ENCODE assay signal across 11 cellular contexts in the genomic region with DNA sequence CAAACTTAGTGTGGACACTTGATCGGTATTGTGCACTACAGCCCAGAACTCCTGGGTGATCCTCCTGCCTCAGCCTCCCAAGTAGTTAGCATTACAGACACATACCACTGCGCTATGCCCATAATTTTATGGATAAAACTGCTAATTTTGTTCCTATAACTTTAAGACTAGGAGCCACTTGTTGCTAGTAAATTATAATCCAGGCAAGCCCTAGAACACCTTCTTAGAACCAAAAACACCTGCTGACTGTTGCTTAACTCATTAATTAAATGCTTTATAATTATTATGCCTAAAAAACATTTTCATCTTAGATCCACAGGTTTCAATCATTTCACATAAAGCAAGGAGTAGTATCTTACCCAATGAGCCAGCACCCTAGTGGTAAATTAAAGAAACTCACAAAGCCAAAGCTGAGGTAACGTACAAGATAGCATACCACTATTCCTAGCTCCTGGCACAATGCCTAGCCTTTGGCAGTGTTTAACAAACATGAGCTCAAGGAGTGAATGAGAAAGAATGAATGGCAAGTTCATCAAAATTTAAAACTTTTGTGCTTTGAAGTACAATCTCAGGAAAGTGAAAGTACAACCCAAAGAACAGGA. TPM values are rescaled to one million over a fixed set of nuclear protein-coding genes. Genes with fewer than 3 reads are reported as not detected.
DNase-seq lines count a peak whose midpoint lies in the region; ATAC-seq and TF ChIP-seq lines count a peak whose summit lies in the region.
"Had no signal": no experiment of that assay in that cellular context is flagged by ENCODE, and none has a peak within 500 bp of the region (broad histone marks: within the 10 kb centered on the region; RNA-seq: fewer than 3 reads in every experiment).

No MANE protein-coding gene starts in this region.

- ATAC-seq in activated T-cell treated with anti-CD3 and anti-CD28 coated beads, Interleukin-2, amount 50 U/mL, for 72 hours (replicated peaks in 1 of 2), result no peak
- ATAC-seq in PC-3 (peak; percentile 62), GM21423 (IDR thresholded peaks at IDR 0.05; ENCODE audit: unreplicated experiment) (no peak), HG02981 (IDR thresholded peaks at IDR 0.05; ENCODE audit: unreplicated experiment) (no peak)

- no peak for TF ChIP-seq POLR2A in stomach (IDR thresholded peaks at IDR 0.05)

- CTCF ChIA-PET in PC-3 (lab: Charles Lee), result no interaction called here

- H2AFZ ChIP-seq in PC-3 (ENCODE audit: low read length), result no peak overlapping the region

- peaks cover 2 to 14% of the 10 kb centered on the region in 2 donors for H3K36me3 Mint-ChIP-seq in activated T-cell treated with anti-CD3 and anti-CD28 coated beads, Interleukin-2, amount 50 U/mL, for 72 hours (ENCODE audit: insufficient read depth in 2 of 2)
- peaks cover 84% of the 10 kb centered on the region for H3K36me3 Mint-ChIP-seq in activated T-cell treated with anti-CD3 and anti-CD28 coated beads, Interleukin-2, amount 50 U/mL, for 24 hours (ENCODE audit: low read depth)

- no peaks in the 10 kb centered on the region for H3K27me3 Mint-ChIP-seq in activated T-cell treated with anti-CD3 and anti-CD28 coated beads, Interleukin-2, amount 50 U/mL, for 72 hours (ENCODE audit: low read depth)
- no peaks in the 10 kb centered on the region for H3K27me3 Mint-ChIP-seq in activated T-cell treated with anti-CD3 and anti-CD28 coated beads, Interleukin-2, amount 50 U/mL, for 24 hours
- H3K27me3 Mint-ChIP-seq: CD4-positive, CD25-positive, alpha-beta regulatory T cell had no signal

- TF ChIP-seq CTCF in PC-3 (conservative IDR thresholded peaks at IDR 0.05; ENCODE audit: low read depth, low read length) (peak; percentile 35; the same call in 1 of the 2 replicates), fibroblast of mammary gland (conservative IDR thresholded peaks at IDR 0.05; ENCODE audit: control insufficient read depth, insufficient read depth, low read depth, low read length) (peak; percentile 24), stomach (IDR thresholded peaks at IDR 0.05) (peak in 1 of 7 experiments; percentile 30)

- H3K36me3 ChIP-seq in PC-3 (ENCODE audit: low read depth, low read length) (peaks cover 6% of the 10 kb centered on the region; the same call in 1 of the 2 replicates), stomach (peaks cover 10 to 54% (median 48%) of the 10 kb centered on the region in 4 donors)

- peaks cover 7% of the 10 kb centered on the region for H3K4me1 ChIP-seq in PC-3 (ENCODE audit: insufficient read depth, low read length)
- peaks cover 0 to 37% (median 23%) of the 10 kb centered on the region in 4 donors for H3K4me1 ChIP-seq in stomach

- H3K9me3 Mint-ChIP-seq in activated T-cell treated with anti-CD3 and anti-CD28 coated beads, Interleukin-2, amount 50 U/mL, for 72 hours, result no peaks in the 10 kb centered on the region
- H3K9me3 Mint-ChIP-seq in activated T-cell treated with anti-CD3 and anti-CD28 coated beads, Interleukin-2, amount 50 U/mL, for 24 hours, result no peaks in the 10 kb centered on the region
- H3K9me3 Mint-ChIP-seq: CD4-positive, CD25-positive, alpha-beta regulatory T cell had no signal

- DNase-seq in activated T-cell treated with anti-CD3 and anti-CD28 coated beads, Interleukin-2, amount 50 U/mL, for 72 hours, result no peak
- DNase-seq in activated T-cell treated with anti-CD3 and anti-CD28 coated beads, Interleukin-2, amount 50 U/mL, for 24 hours, result no peak
- DNase-seq in PC-3 (peak; percentile 60), fibroblast of mammary gland (ENCODE audit: low read depth) (peak; percentile 73), stomach (peak; percentile 71), SKM-1 treated with dmso at 0.1 percent for 144 hours (lab: John Stamatoyannopoulos, UW; ENCODE audit: unreplicated experiment) (no peak)
- DNase-seq: CD4-positive, CD25-positive, alpha-beta regulatory T cell; tibial artery had no signal

- no peak overlapping the region for H3K27ac Mint-ChIP-seq in activated T-cell treated with anti-CD3 and anti-CD28 coated beads, Interleukin-2, amount 50 U/mL, for 72 hours
- no peak overlapping the region for H3K27ac Mint-ChIP-seq in activated T-cell treated with anti-CD3 and anti-CD28 coated beads, Interleukin-2, amount 50 U/mL, for 24 hours
- H3K27ac Mint-ChIP-seq: CD4-positive, CD25-positive, alpha-beta regulatory T cell had no signal

- H3K9me2 ChIP-seq in PC-3 (replicated peaks; ENCODE audit: low read length), result no peaks in the 10 kb centered on the region

- H4K20me1 ChIP-seq in PC-3 (ENCODE audit: low read length), result no peaks in the 10 kb centered on the region; the same call in 1 of the 2 replicates

- peaks cover 61% of the 10 kb centered on the region for H3K79me2 ChIP-seq in PC-3 (ENCODE audit: low read length)

- H3K4me1 Mint-ChIP-seq in activated T-cell treated with anti-CD3 and anti-CD28 coated beads, Interleukin-2, amount 50 U/mL, for 72 hours (ENCODE audit: low read depth), result peaks cover 48% of the 10 kb centered on the region
- peaks cover 37% of the 10 kb centered on the region for H3K4me1 Mint-ChIP-seq in activated T-cell treated with anti-CD3 and anti-CD28 coated beads, Interleukin-2, amount 50 U/mL, for 24 hours (ENCODE audit: low read depth)

- peak overlapping the region; percentile 11 to 62 for H3K4me3 Mint-ChIP-seq in activated T-cell treated with anti-CD3 and anti-CD28 coated beads, Interleukin-2, amount 50 U/mL, for 72 hours
- H3K4me3 Mint-ChIP-seq in activated T-cell treated with anti-CD3 and anti-CD28 coated beads, Interleukin-2, amount 50 U/mL, for 24 hours, result no peak overlapping the region

- H3K4me3 ChIP-seq in PC-3 (ENCODE audit: low read length) (no peak overlapping the region), fibroblast of mammary gland (ENCODE audit: control insufficient read depth, low read depth, low read length) (no peak overlapping the region), stomach (no peak overlapping the region)
- H3K4me3 ChIP-seq: SK-N-MC, tibial artery had no signal

- H3F3A ChIP-seq in PC-3 (ENCODE audit: low read length, unreplicated experiment), result no peaks in the 10 kb centered on the region

- no TSS peak for BruUV-seq in PC-3 (replicated peaks; lab: Mats Ljungman, UMichigan)

- intact Hi-C loops in PC-3 (cut with micrococcal nuclease) (no loop called here), stomach (cut with DNase I; ENCODE audit: low total_unique reads) (no loop called here)

- H3K27ac ChIP-seq in PC-3 (ENCODE audit: low read length) (no peak overlapping the region), stomach (no peak overlapping the region)
- H3K27ac ChIP-seq: SK-N-MC, tibial artery had no signal

- no peak overlapping the region for H3K9ac ChIP-seq in PC-3 (ENCODE audit: low read length)

- WGBS in stomach, 5 donors, result 67 to 74% (median 72%) methylated on average over 3 of the region's 3 CpGs

- H3K27me3 ChIP-seq in PC-3 (ENCODE audit: low read length) (no peaks in the 10 kb centered on the region), stomach (no peaks in the 10 kb centered on the region)
- H3K27me3 ChIP-seq: tibial artery had no signal

- TF ChIP-seq EP300 in stomach (IDR thresholded peaks at IDR 0.05), result no peak

- POLR2A ChIA-PET in PC-3 (lab: Charles Lee; ENCODE audit: unreplicated experiment), result interaction anchor here (0.6 kb wide), 1 partner anchor 528 kb away, joined by 4 read pairs; no protein-coding TSS in a partner anchor

- H3K9me3 ChIP-seq in PC-3 (ENCODE audit: low read length), result no peaks in the 10 kb centered on the region
- no peaks in the 10 kb centered on the region for H3K9me3 ChIP-seq in stomach
- H3K9me3 ChIP-seq: tibial artery had no signal

- H3K4me2 ChIP-seq in PC-3 (ENCODE audit: low read length), result no peak overlapping the region

RNA-seq across cellular contexts. Expression of a gene that starts 5.4 kb away (rescaled TPM):
- 10 to 100 TPM; 80.5 to 83.7 TPM for total RNA-seq in activated T-cell treated with anti-CD3 and anti-CD28 coated beads, Interleukin-2, amount 50 U/mL, for 72 hours
- total RNA-seq in PC-3 (2014; rRNA removed) (48.6 and 59.0 TPM in 2 replicates), stomach (10 to 100 TPM; 14.8 to 43.3 (median 21.0) TPM)
- 10 to 100 TPM; 22.0 to 24.5 (median 24.3) TPM for polyA plus RNA-seq in stomach

RNA-seq across cellular contexts. Expression of a gene that starts 5.5 kb away (rescaled TPM):
- total RNA-seq in activated T-cell treated with anti-CD3 and anti-CD28 coated beads, Interleukin-2, amount 50 U/mL, for 72 hours, result 10 to 100 TPM; 13.8 to 19.9 TPM
- total RNA-seq in PC-3 (2014; rRNA removed) (3.4 and 6.0 TPM in 2 replicates), stomach (10 to 100 TPM in 1 of 5 donors, 1 to 10 TPM in 4; 1.3 to 56.7 (median 2.9) TPM)
- 1 to 10 TPM; 1.7 to 3.8 (median 2.3) TPM for polyA plus RNA-seq in stomach

Comparison
In these comparisons a context has a peak if more than half of its experiments do, and no peak if none do; other contexts are left out.
1. DNase-seq: peak in PC-3 (single experiment), fibroblast of mammary gland (single experiment) and stomach (single experiment); none in activated T-cell treated with anti-CD3 and anti-CD28 coated beads, Interleukin-2, amount 50 U/mL, for 72 hours (0 of 2), activated T-cell treated with anti-CD3 and anti-CD28 coated beads, Interleukin-2, amount 50 U/mL, for 24 hours (single experiment) and SKM-1 treated with dmso at 0.1 percent for 144 hours (single experiment).